In the genomic region with DNA sequence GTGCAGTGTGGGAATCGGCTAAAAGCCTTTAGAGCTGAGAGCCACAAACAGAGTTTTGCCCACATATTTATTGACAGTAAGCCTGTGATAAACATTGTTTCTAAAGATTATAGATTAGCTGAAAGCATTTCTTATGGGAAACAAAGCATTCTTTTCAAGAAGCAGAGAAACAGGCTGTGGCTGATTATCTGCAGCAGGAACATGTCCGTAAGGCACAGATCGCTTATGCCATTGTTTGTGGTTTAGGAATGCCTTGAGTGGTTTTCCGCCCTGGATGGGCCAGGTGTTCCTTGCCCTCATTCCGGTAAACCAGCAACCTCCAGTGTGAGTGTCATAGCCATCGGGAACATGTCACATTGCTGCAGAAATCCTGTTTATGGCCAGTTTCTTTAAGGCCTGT, we compare ENCODE assay signal across 1 cellular context.
TF ChIP-seq lines count a peak whose summit lies in the region.

No MANE protein-coding gene starts in this region.

TF ChIP-seq in HepG2, 621 proteins besides CTCF, POLR2A, EP300 and RAD21 (continued from another document):
- TF ChIP-seq AKNA (CRISPR knock-in tag; IDR thresholded peaks at IDR 0.05; ENCODE audit: borderline replicate concordance) (no peak), THAP11 (CRISPR knock-in tag; IDR thresholded peaks at IDR 0.05) (no peak)
